Comparison of ENCODE assay signal across 20 cellular contexts in the genomic region with DNA sequence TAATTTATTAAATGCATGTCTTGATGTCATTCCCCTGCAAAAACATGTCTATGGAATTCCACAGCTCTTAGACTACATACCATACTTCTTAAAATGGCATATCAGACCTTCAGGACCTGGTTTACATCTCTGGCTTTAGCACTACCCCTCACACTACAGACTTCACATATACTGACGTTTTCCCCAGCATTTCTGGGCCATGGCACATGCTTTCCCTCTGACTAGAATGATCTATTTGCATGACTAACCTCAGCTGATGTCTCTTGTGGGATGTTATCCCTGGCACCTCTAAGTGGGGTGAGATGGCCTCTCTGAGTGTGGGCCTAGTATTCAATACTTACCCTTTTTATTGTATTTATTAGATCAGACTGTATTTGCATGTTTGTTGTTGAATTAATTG.
A peak's percentile ranks its signal among the peaks of the same experiment; 100 is the strongest.
DNase-seq lines count a peak whose midpoint lies in the region; ATAC-seq and TF ChIP-seq lines count a peak whose summit lies in the region.
"Had no signal": no experiment of that assay in that cellular context is flagged by ENCODE, and none has a peak within 500 bp of the region (broad histone marks: within the 10 kb centered on the region; RNA-seq: fewer than 3 reads in every experiment).

No MANE protein-coding gene starts in this region.

- no peaks in the 10 kb centered on the region for H3K9me3 ChIP-seq in psoas muscle
- H3K9me3 ChIP-seq in tibial artery = no peaks in the 10 kb centered on the region
- H3K9me3 ChIP-seq: transverse colon had no signal

- H3K36me3 ChIP-seq in psoas muscle (ENCODE audit: insufficient read depth in 1 of 2, low read depth in 1 of 2) (no peaks in the 10 kb centered on the region), tibial artery (no peaks in the 10 kb centered on the region)
- H3K36me3 ChIP-seq: transverse colon had no signal

- intact Hi-C loops in psoas muscle (cut with DNase I) = no loop called here
- intact Hi-C loops in tibial artery (cut with DNase I; ENCODE audit: low total_unique reads) = no loop called here

- TF ChIP-seq CTCF in epithelial cell of esophagus (IDR thresholded peaks at IDR 0.05; ENCODE audit: insufficient read depth, low read depth, low read length, missing control alignments) = no peak
- TF ChIP-seq CTCF in psoas muscle (IDR thresholded peaks at IDR 0.05) = no peak
- TF ChIP-seq CTCF in tibial artery (IDR thresholded peaks at IDR 0.05) = no peak

- WGBS in psoas muscle, 3 donors = 31 to 41% (median 34%) methylated on average over 1 of the region's 1 CpG

- no peak overlapping the region for H3K27ac ChIP-seq in psoas muscle
- no peak overlapping the region for H3K27ac ChIP-seq in tibial artery
- H3K27ac ChIP-seq: transverse colon had no signal

- peak; percentile 16 for DNase-seq in Daoy (ENCODE audit: low read depth)
- DNase-seq in NCI-H526 treated with DMSO at 0.1 percent for 48 hours (lab: John Stamatoyannopoulos, UW) = peak; percentile 8
- DNase-seq in epithelial cell of esophagus (ENCODE audit: low read depth) = peak; percentile 22
- peak; percentile 17 for DNase-seq in myocyte (ENCODE audit: low read depth)
- no peak for DNase-seq in psoas muscle
- DNase-seq in tibial artery = no peak
- no peak for DNase-seq in UCSD-AML1 (lab: John Stamatoyannopoulos, UW; ENCODE audit: unreplicated experiment)
- DNase-seq: activated CD4-positive, alpha-beta memory T cell treated with anti-CD3 and anti-CD28 coated beads, Interleukin-2, amount 10 ng/mL, durations not matched to agents 7 days and 5 days; activated T-cell treated with anti-CD3 and anti-CD28 coated beads, Interleukin-2, amount 50 U/mL, for 4 hours; CD8-positive, alpha-beta memory T cell; H7; hippocampal formation; NCI-H1092; NCI-H2081 treated with DMSO at 0.1 percent for 48 hours; NCI-H524; nephron progenitor cell; stimulated activated naive CD4-positive, alpha-beta T cell treated with Interleukin-2 at 50 U/mL for 16 hours; transverse colon had no signal

- H3K27me3 ChIP-seq in psoas muscle (ENCODE audit: insufficient read depth in 3 of 3, low read length in 2 of 3) (no peaks in the 10 kb centered on the region), tibial artery (no peaks in the 10 kb centered on the region)
- H3K27me3 ChIP-seq: transverse colon had no signal

- H3K4me3 ChIP-seq in epithelial cell of esophagus (ENCODE audit: low read length) (no peak overlapping the region), psoas muscle (no peak overlapping the region), tibial artery (no peak overlapping the region)
- H3K4me3 ChIP-seq: transverse colon had no signal

- ATAC-seq in psoas muscle (no peak), HG02970 (IDR thresholded peaks at IDR 0.05; ENCODE audit: low FRiP score, unreplicated experiment) (no peak)
- ATAC-seq: activated naive CD4-positive, alpha-beta T cell treated with anti-CD3 and anti-CD28 coated beads, Interleukin-2, amount 50 U/mL, for 72 hours; activated T-cell treated with anti-CD3 and anti-CD28 coated beads, Interleukin-2, amount 50 U/mL, for 4 hours had no signal

- H3K4me1 ChIP-seq in psoas muscle (no peaks in the 10 kb centered on the region), tibial artery (peaks cover 0 to 6% (median 0%) of the 10 kb centered on the region in 4 donors)
- H3K4me1 ChIP-seq: transverse colon had no signal

Comparison
In these comparisons a context has a peak if more than half of its experiments do, and no peak if none do; other contexts are left out.
1. DNase-seq: peak in Daoy (single experiment), NCI-H526 treated with DMSO at 0.1 percent for 48 hours (single experiment), epithelial cell of esophagus (single experiment) and myocyte (single experiment); none in psoas muscle (0 of 2), tibial artery (0 of 2) and UCSD-AML1 (single experiment).